1 cellular context compared by ENCODE assay signal in genomic region chr19:6086081-6086858, GRCh38.
TF ChIP-seq lines count a peak whose summit lies in the region.

No MANE protein-coding gene starts in this region.

TF ChIP-seq in K562, 482 proteins besides CTCF, POLR2A, EP300 and RAD21 (continued from another document):
- peak; percentile 46 for TF ChIP-seq PRDM10 (IDR thresholded peaks at IDR 0.05; ENCODE audit: partially characterized antibody)
